ENCODE assay signal across 26 cellular contexts in genomic region chr9:127201731-127202130, GRCh38.
"Had no signal": no experiment of that assay in that cellular context is flagged by ENCODE, and none has a peak within 500 bp of the region (broad histone marks: within the 10 kb centered on the region; RNA-seq: fewer than 3 reads in every experiment).

No MANE protein-coding gene starts in this region.

- H3K4me3 Mint-ChIP-seq: immature natural killer cell; naive thymus-derived CD8-positive, alpha-beta T cell; nephron; neural progenitor cell; stimulated activated naive B cell treated with anti-CD40 and anti-IgM and Interleukin-4, amounts not matched to agents 10 μg/mL and 1 μg/mL and 100 μg/mL, for 72 hours had no signal

- H3K9ac ChIP-seq: neural progenitor cell had no signal

- H3K27me3 Mint-ChIP-seq: stimulated activated naive B cell treated with anti-CD40 and anti-IgM and Interleukin-4, amounts not matched to agents 10 μg/mL and 1 μg/mL and 100 μg/mL, for 72 hours had no signal

- H3K27ac ChIP-seq: lower lobe of right lung, neural progenitor cell, pancreas, psoas muscle, right lobe of liver, stomach, testis, thyroid gland, transverse colon, upper lobe of left lung had no signal

- H3K27ac Mint-ChIP-seq: neural progenitor cell; stimulated activated naive B cell treated with anti-CD40 and anti-IgM and Interleukin-4, amounts not matched to agents 10 μg/mL and 1 μg/mL and 100 μg/mL, for 72 hours had no signal

- H3K4me1 ChIP-seq: pancreas, right lobe of liver had no signal

- H3K9me3 Mint-ChIP-seq: immature natural killer cell; naive thymus-derived CD8-positive, alpha-beta T cell; nephron; neural progenitor cell; stimulated activated naive B cell treated with anti-CD40 and anti-IgM and Interleukin-4, amounts not matched to agents 10 μg/mL and 1 μg/mL and 100 μg/mL, for 72 hours had no signal

- FAIRE-seq: islet of Langerhans, pancreas, urothelium cell line had no signal

- H3K36me3 Mint-ChIP-seq: neural progenitor cell; stimulated activated naive B cell treated with anti-CD40 and anti-IgM and Interleukin-4, amounts not matched to agents 10 μg/mL and 1 μg/mL and 100 μg/mL, for 72 hours had no signal

- H3K4me3 ChIP-seq: lower lobe of right lung, neural progenitor cell, pancreas, psoas muscle, right lobe of liver, smooth muscle cell, stomach, testis, thyroid gland, transverse colon, upper lobe of left lung had no signal

- DNase-seq: head of caudate nucleus; hippocampal formation; immature natural killer cell; lower lobe of right lung; mammary epithelial cell; mesenchymal stem cell; naive thymus-derived CD8-positive, alpha-beta T cell; right lobe of liver; stimulated activated CD4-positive, alpha-beta T cell treated with anti-CD3 and anti-CD28 coated beads, Interleukin-1b, Interleukin-23, amount 100 ng/mL, for 48 hours; stimulated activated CD4-positive, alpha-beta T cell treated with anti-CD3 and anti-CD28 coated beads, Interleukin-2, amount 100 ng/mL, for 48 hours; stimulated activated CD4-positive, alpha-beta T cell treated with anti-CD3 and anti-CD28 coated beads, Interleukin-4, amount 100 ng/mL, for 4 hours; stimulated activated CD8-positive, alpha-beta memory T cell treated with anti-CD3 and anti-CD28 coated beads, Interleukin-4, amount 100 ng/mL, for 48 hours; stimulated activated naive B cell treated with anti-CD40 and anti-IgM and Interleukin-4, amounts not matched to agents 10 μg/mL and 1 μg/mL and 100 μg/mL, for 72 hours; stimulated activated naive CD8-positive, alpha-beta T cell treated with anti-CD3 and anti-CD28 coated beads, Interleukin-15, Interleukin-2, amounts not matched to agents 100 U/mL and 50 U/mL, for 24 hours; stomach; testis; thyroid gland; transverse colon; upper lobe of left lung had no signal

- H3K36me3 ChIP-seq: lower lobe of right lung, neural progenitor cell, pancreas, right lobe of liver, transverse colon, upper lobe of left lung had no signal

- H3K9me3 ChIP-seq: lower lobe of right lung, pancreas, psoas muscle, right lobe of liver, stomach, testis, thyroid gland, transverse colon, upper lobe of left lung had no signal
